Comparison of ENCODE assay signal across 1 cellular context in genomic region chr20:6715350-6716063, GRCh38.
TF ChIP-seq lines count a peak whose summit lies in the region.

No MANE protein-coding gene starts in this region.

TF ChIP-seq in GM12878, 131 proteins besides CTCF, POLR2A, EP300 and RAD21 (continued from another document):
- TF ChIP-seq USF2 (IDR thresholded peaks at IDR 0.05; ENCODE audit: borderline replicate concordance, low read depth, low read length): no peak
- no peak for TF ChIP-seq SUZ12 (IDR thresholded peaks at IDR 0.05; ENCODE audit: unreplicated experiment)
- no peak for TF ChIP-seq EGR1 (IDR thresholded peaks at IDR 0.05; ENCODE audit: borderline replicate concordance in 1 of 2, low read depth in 2 of 2, low read length in 2 of 2)
- no peak for TF ChIP-seq POLR2AphosphoS5 (IDR thresholded peaks at IDR 0.05; ENCODE audit: low read length)
- no peak for TF ChIP-seq E2F8 (IDR thresholded peaks at IDR 0.05; ENCODE audit: low read depth, partially characterized antibody)
- no peak for TF ChIP-seq FOXM1 (IDR thresholded peaks at IDR 0.05; ENCODE audit: low read depth, low read length)
- no peak for TF ChIP-seq LARP7 (IDR thresholded peaks at IDR 0.05)
- no peak for TF ChIP-seq BACH1 (IDR thresholded peaks at IDR 0.05; ENCODE audit: borderline replicate concordance)
